In the genomic region with DNA sequence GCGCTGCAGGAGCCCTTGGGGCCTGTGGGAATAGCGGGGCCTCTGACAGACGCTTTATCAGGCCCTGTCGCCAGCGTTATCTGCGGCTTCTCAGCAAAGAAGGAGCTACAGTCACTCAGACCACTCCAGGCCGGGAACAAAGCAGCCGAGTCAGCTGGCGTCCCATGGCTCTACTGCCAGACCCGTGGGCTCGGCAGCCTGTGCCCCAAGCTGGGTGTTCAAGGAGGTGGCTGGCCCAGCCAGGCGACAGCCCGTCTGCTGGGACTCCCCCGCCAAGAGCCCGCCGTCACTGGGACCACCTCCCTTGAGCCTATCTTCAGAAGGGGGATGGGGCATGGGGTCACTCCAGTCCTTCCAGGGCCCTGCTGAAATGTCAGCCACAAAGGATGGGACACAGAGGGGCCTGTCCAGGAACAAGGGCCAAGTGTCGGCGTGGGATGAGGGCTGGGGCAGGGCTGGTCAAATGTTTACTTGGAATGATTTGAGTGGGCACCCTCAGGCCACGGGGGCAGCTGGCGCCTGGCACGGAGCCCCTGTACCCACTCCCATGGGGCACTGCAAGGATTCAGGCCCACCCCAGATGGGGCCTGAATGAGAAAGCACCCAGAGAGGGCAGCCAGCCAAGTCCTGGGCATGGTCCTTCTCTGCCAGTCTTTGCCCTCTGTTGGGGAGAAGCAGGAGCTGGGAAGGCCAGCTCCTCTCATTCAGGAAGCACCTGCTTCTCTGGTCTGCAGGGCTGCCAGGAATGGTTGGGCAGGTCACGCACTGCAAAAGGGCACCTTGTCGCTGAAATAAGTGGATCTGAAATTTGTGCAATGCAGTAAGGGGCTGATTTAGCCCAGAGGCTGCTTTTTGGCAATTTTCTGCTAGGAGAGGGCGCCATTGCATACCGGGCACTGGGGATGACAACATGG, we compare ENCODE assay signal across 10 cellular contexts.
A peak's percentile ranks its signal among the peaks of the same experiment; 100 is the strongest.
DNase-seq lines count a peak whose midpoint lies in the region; ATAC-seq and TF ChIP-seq lines count a peak whose summit lies in the region.
"Had no signal": no experiment of that assay in that cellular context is flagged by ENCODE, and none has a peak within 500 bp of the region (broad histone marks: within the 10 kb centered on the region; RNA-seq: fewer than 3 reads in every experiment).

No MANE protein-coding gene starts in this region.

- H3K27me3 ChIP-seq in RWPE2 (ENCODE audit: insufficient read depth, poor library complexity, severe bottlenecking): no peaks in the 10 kb centered on the region
- H3K27me3 ChIP-seq: gastrocnemius medialis had no signal

- H3K4me3 Mint-ChIP-seq in natural killer cell treated with Interleukin-12 subunit alpha and Interleukin-12 subunit beta and Interleukin-15 and Interleukin-18, amount 100 ng/mL, for 72 hours: no peak overlapping the region
- H3K4me3 Mint-ChIP-seq: activated CD4-positive, alpha-beta T cell treated with anti-CD3 and anti-CD28 coated beads for 36 hours had no signal

- H3K4me1 Mint-ChIP-seq in natural killer cell treated with Interleukin-12 subunit alpha and Interleukin-12 subunit beta and Interleukin-15 and Interleukin-18, amount 100 ng/mL, for 72 hours (ENCODE audit: low read depth in 2 of 2): peaks cover 4 to 5% of the 10 kb centered on the region in 2 donors

- no peak overlapping the region for H3K27ac Mint-ChIP-seq in natural killer cell treated with Interleukin-12 subunit alpha and Interleukin-12 subunit beta and Interleukin-15 and Interleukin-18, amount 100 ng/mL, for 72 hours
- H3K27ac Mint-ChIP-seq: activated CD4-positive, alpha-beta T cell treated with anti-CD3 and anti-CD28 coated beads for 36 hours had no signal

- TF ChIP-seq CTCF in GM12872 (IDR thresholded peaks at IDR 0.05; ENCODE audit: insufficient read depth, low read depth, low read length): 0 out of 3 replicates have a peak, but pooled peaks have one; percentile 6
- TF ChIP-seq CTCF in RWPE2 (IDR thresholded peaks at IDR 0.05; ENCODE audit: poor library complexity, severe bottlenecking): no peak
- peak; percentile 14 for TF ChIP-seq CTCF in retinal pigment epithelial cell (conservative IDR thresholded peaks at IDR 0.05; ENCODE audit: low read depth, low read length)

- no peaks in the 10 kb centered on the region for H3K9me3 Mint-ChIP-seq in natural killer cell treated with Interleukin-12 subunit alpha and Interleukin-12 subunit beta and Interleukin-15 and Interleukin-18, amount 100 ng/mL, for 72 hours

- no peaks in the 10 kb centered on the region for H3K9me3 ChIP-seq in RWPE2 (ENCODE audit: severe bottlenecking)
- H3K9me3 ChIP-seq: gastrocnemius medialis had no signal

- H3K36me3 Mint-ChIP-seq in natural killer cell treated with Interleukin-12 subunit alpha and Interleukin-12 subunit beta and Interleukin-15 and Interleukin-18, amount 100 ng/mL, for 72 hours: no peaks in the 10 kb centered on the region

- DNase-seq in RWPE2 (ENCODE audit: low spot score) (peak; percentile 64), cardiac septum (ENCODE audit: low spot score) (peak; percentile 79), retinal pigment epithelial cell (ENCODE audit: low read depth) (no peak), NCI-H82 treated with DMSO at 0.1 percent for 48 hours (lab: John Stamatoyannopoulos, UW; ENCODE audit: unreplicated experiment) (no peak)
- no peak for DNase-seq in natural killer cell treated with Interleukin-12 subunit alpha and Interleukin-12 subunit beta and Interleukin-15 and Interleukin-18, amount 100 ng/mL, for 72 hours (ENCODE audit: low spot score)

- no peaks in the 10 kb centered on the region for H3K36me3 ChIP-seq in RWPE2 (ENCODE audit: low read depth)
- H3K36me3 ChIP-seq: gastrocnemius medialis had no signal

- H3K4me3 ChIP-seq in RWPE2 (ENCODE audit: severe bottlenecking): no peak overlapping the region
- no peak overlapping the region for H3K4me3 ChIP-seq in retinal pigment epithelial cell (ENCODE audit: low read length)
- H3K4me3 ChIP-seq: gastrocnemius medialis had no signal

- H3K27ac ChIP-seq in RWPE2 (ENCODE audit: poor library complexity, severe bottlenecking): no peak overlapping the region
- H3K27ac ChIP-seq: gastrocnemius medialis had no signal

- ATAC-seq in RWPE2 (ENCODE audit: low read depth): 0 out of 3 replicates have a peak, but pooled peaks have one; percentile 1
- no peak for ATAC-seq in GM19324 (IDR thresholded peaks at IDR 0.05; ENCODE audit: low FRiP score, unreplicated experiment)
- no peak for ATAC-seq in HG03520 (IDR thresholded peaks at IDR 0.05; ENCODE audit: unreplicated experiment)
- ATAC-seq in natural killer cell treated with Interleukin-12 subunit alpha and Interleukin-12 subunit beta and Interleukin-15 and Interleukin-18, amount 100 ng/mL, for 72 hours: no peak

- intact Hi-C loops in cardiac septum (cut with DNase I): loop anchor here (2.0 to 5.0 kb wide), 2 partner anchors 148 to 233 kb away; partner anchors contain the start of gene SMAD6

- H3K4me1 ChIP-seq in RWPE2 (ENCODE audit: insufficient read depth, poor library complexity, severe bottlenecking): no peaks in the 10 kb centered on the region

- peaks cover 15 to 16% of the 10 kb centered on the region in 2 donors for H3K27me3 Mint-ChIP-seq in natural killer cell treated with Interleukin-12 subunit alpha and Interleukin-12 subunit beta and Interleukin-15 and Interleukin-18, amount 100 ng/mL, for 72 hours

Comparison
In these comparisons a context has a peak if more than half of its experiments do, and no peak if none do; other contexts are left out.
1. DNase-seq: peak in RWPE2 (single experiment) and cardiac septum (single experiment); none in retinal pigment epithelial cell (single experiment), natural killer cell treated with Interleukin-12 subunit alpha and Interleukin-12 subunit beta and Interleukin-15 and Interleukin-18, amount 100 ng/mL, for 72 hours (single experiment) and NCI-H82 treated with DMSO at 0.1 percent for 48 hours (single experiment).